ENCODE assay signal across 27 cellular contexts in genomic region chr1:81453971-81454370, GRCh38.
"Had no signal": no experiment of that assay in that cellular context is flagged by ENCODE, and none has a peak within 500 bp of the region (broad histone marks: within the 10 kb centered on the region; RNA-seq: fewer than 3 reads in every experiment).

No MANE protein-coding gene starts in this region.

- H3K27me3 Mint-ChIP-seq: dendritic cell treated with granulocyte-macrophage colony-stimulating factor and Interleukin-4, amounts not matched to agents 40 ng/mL and 50 ng/mL, for 4 days; naive thymus-derived CD8-positive, alpha-beta T cell; stimulated activated naive CD8-positive, alpha-beta T cell treated with anti-CD3 and anti-CD28 coated beads, Interleukin-15, amount 100 ng/mL, for 72 hours had no signal

- H3K36me3 Mint-ChIP-seq: naive thymus-derived CD8-positive, alpha-beta T cell had no signal

- DNase-seq: effector CD8-positive, alpha-beta T cell; endodermal cell; foreskin keratinocyte; heart left ventricle; hippocampal formation; immature natural killer cell; islet precursor cell; kidney glomerular epithelial cell; left ventricle myocardium superior; lower lobe of right lung; naive thymus-derived CD8-positive, alpha-beta T cell; nephron progenitor cell; nucleus accumbens; posterior cingulate gyrus; psoas muscle; right cardiac atrium; stimulated activated CD4-positive, alpha-beta T cell treated with anti-CD3 and anti-CD28 coated beads, Interleukin-15, amount 100 ng/mL, for 24 hours; stimulated activated CD4-positive, alpha-beta T cell treated with anti-CD3 and anti-CD28 coated beads, Interleukin-2, amount 100 ng/mL, for 48 hours; stimulated activated naive CD4-positive, alpha-beta T cell; stimulated activated naive CD8-positive, alpha-beta T cell treated with anti-CD3 and anti-CD28 coated beads, Interleukin-15, amount 100 ng/mL, for 72 hours; transverse colon had no signal

- H3K9me3 Mint-ChIP-seq: dendritic cell treated with granulocyte-macrophage colony-stimulating factor and Interleukin-4, amounts not matched to agents 40 ng/mL and 50 ng/mL, for 4 days; endodermal cell; nephron progenitor cell; stimulated activated naive CD8-positive, alpha-beta T cell treated with anti-CD3 and anti-CD28 coated beads, Interleukin-15, amount 100 ng/mL, for 72 hours had no signal

- H3K36me3 ChIP-seq: esophagus muscularis mucosa, gastroesophageal sphincter, heart left ventricle, lower lobe of right lung, suprapubic skin, transverse colon, vagina had no signal

- H3K4me1 Mint-ChIP-seq: immature natural killer cell; naive thymus-derived CD8-positive, alpha-beta T cell; stimulated activated naive CD8-positive, alpha-beta T cell treated with anti-CD3 and anti-CD28 coated beads, Interleukin-15, amount 100 ng/mL, for 72 hours had no signal

- H3K4me3 Mint-ChIP-seq: dendritic cell treated with granulocyte-macrophage colony-stimulating factor and Interleukin-4, amounts not matched to agents 40 ng/mL and 50 ng/mL, for 4 days; endodermal cell; immature natural killer cell; naive thymus-derived CD8-positive, alpha-beta T cell; nephron progenitor cell; stimulated activated naive CD8-positive, alpha-beta T cell treated with anti-CD3 and anti-CD28 coated beads, Interleukin-15, amount 100 ng/mL, for 72 hours had no signal

- H3K9me3 ChIP-seq: esophagus muscularis mucosa, gastroesophageal sphincter, heart left ventricle, lower lobe of right lung, psoas muscle, suprapubic skin, transverse colon, vagina had no signal

- H3K4me1 ChIP-seq: esophagus muscularis mucosa, foreskin keratinocyte, gastroesophageal sphincter, heart left ventricle, lower lobe of right lung, psoas muscle, suprapubic skin, vagina had no signal

- H3K4me3 ChIP-seq: esophagus muscularis mucosa, gastroesophageal sphincter, heart left ventricle, lower lobe of right lung, psoas muscle, skin epidermis, suprapubic skin, vagina had no signal

- H3K27ac ChIP-seq: esophagus muscularis mucosa, foreskin keratinocyte, gastroesophageal sphincter, heart left ventricle, lower lobe of right lung, psoas muscle, suprapubic skin, vagina had no signal

- H3K27me3 ChIP-seq: esophagus muscularis mucosa, foreskin keratinocyte, gastroesophageal sphincter, heart left ventricle, suprapubic skin, transverse colon, vagina had no signal

- H3K27ac Mint-ChIP-seq: dendritic cell treated with granulocyte-macrophage colony-stimulating factor and Interleukin-4, amounts not matched to agents 40 ng/mL and 50 ng/mL, for 4 days; immature natural killer cell; naive thymus-derived CD8-positive, alpha-beta T cell; nephron progenitor cell; stimulated activated naive CD8-positive, alpha-beta T cell treated with anti-CD3 and anti-CD28 coated beads, Interleukin-15, amount 100 ng/mL, for 72 hours had no signal

- ATAC-seq: gastroesophageal sphincter; heart left ventricle; left ventricle myocardium superior; lower lobe of right lung; naive thymus-derived CD8-positive, alpha-beta T cell; psoas muscle; right cardiac atrium; stimulated activated naive CD8-positive, alpha-beta T cell treated with anti-CD3 and anti-CD28 coated beads, Interleukin-15, amount 100 ng/mL, for 72 hours had no signal
